Comparison of ENCODE assay signal across 8 cellular contexts in the genomic region with DNA sequence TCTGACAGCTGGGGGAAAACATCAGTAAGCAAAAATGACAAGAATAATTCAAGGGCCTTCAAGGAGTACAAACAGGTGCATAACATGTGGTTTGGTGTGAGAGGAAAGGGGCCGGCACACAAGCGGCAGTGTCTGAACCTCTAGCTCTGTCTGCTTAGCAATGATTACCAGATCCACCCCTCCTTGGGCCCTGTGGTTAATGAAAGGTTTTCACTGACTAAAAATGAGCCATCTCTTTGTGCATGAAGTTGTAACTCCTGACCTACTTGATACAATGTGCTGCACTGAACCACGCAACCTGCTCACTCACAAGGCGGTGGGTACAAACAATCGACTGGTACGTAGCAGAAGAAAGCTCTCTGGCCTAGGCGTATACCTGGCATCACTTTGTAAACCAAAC. TPM values are rescaled to one million over a fixed set of nuclear protein-coding genes. Genes with fewer than 3 reads are reported as not detected.
DNase-seq lines count a peak whose midpoint lies in the region; ATAC-seq and TF ChIP-seq lines count a peak whose summit lies in the region.

No MANE protein-coding gene starts in this region.

- H3K4me3 ChIP-seq in upper lobe of left lung (no peak overlapping the region), aorta (ENCODE audit: low read length in 2 of 2) (no peak overlapping the region), esophagus muscularis mucosa (no peak overlapping the region)

- TF ChIP-seq CTCF in upper lobe of left lung (IDR thresholded peaks at IDR 0.05) (no peak), esophagus muscularis mucosa (IDR thresholded peaks at IDR 0.05) (no peak)

- TF ChIP-seq EP300 in upper lobe of left lung (IDR thresholded peaks at IDR 0.05): no peak
- no peak for TF ChIP-seq EP300 in esophagus muscularis mucosa (IDR thresholded peaks at IDR 0.05)

- WGBS in upper lobe of left lung, 2 donors: 72% methylated on average over 5 to 7 of the region's 7 CpGs
- 94 to 97% methylated on average over 7 of the region's 7 CpGs for WGBS in aorta, 2 donors
- WGBS in esophagus muscularis mucosa: 78% methylated on average over 7 of the region's 7 CpGs

- no peaks in the 10 kb centered on the region for H3K36me3 ChIP-seq in upper lobe of left lung
- H3K36me3 ChIP-seq in aorta (ENCODE audit: control insufficient read depth in 1 of 2, insufficient read depth in 2 of 2, low read length in 1 of 2): no peaks in the 10 kb centered on the region
- H3K36me3 ChIP-seq in esophagus muscularis mucosa: no peaks in the 10 kb centered on the region

- peak; percentile 78 for ATAC-seq in GM19452 (IDR thresholded peaks at IDR 0.05; ENCODE audit: unreplicated experiment)
- ATAC-seq in HG03457 (IDR thresholded peaks at IDR 0.05; ENCODE audit: unreplicated experiment): peak; percentile 48
- ATAC-seq in upper lobe of left lung (ENCODE audit: low FRiP score in 2 of 2): no peak
- no peak for ATAC-seq in aorta (ENCODE audit: low FRiP score)

- H3K4me1 ChIP-seq in upper lobe of left lung: peaks cover 0 to 14% (median 5%) of the 10 kb centered on the region in 4 donors
- H3K4me1 ChIP-seq in aorta (ENCODE audit: control insufficient read depth in 1 of 2, insufficient read depth in 2 of 2, low read length in 2 of 2): no peaks in the 10 kb centered on the region
- peaks cover 19 to 45% (median 33%) of the 10 kb centered on the region in 4 donors for H3K4me1 ChIP-seq in esophagus muscularis mucosa

- intact Hi-C loops in aorta (cut with DNase I): no loop called here
- intact Hi-C loops in esophagus muscularis mucosa (cut with DNase I): no loop called here

- H3K9me3 ChIP-seq in upper lobe of left lung (no peaks in the 10 kb centered on the region), aorta (ENCODE audit: control insufficient read depth, low read length) (no peaks in the 10 kb centered on the region), esophagus muscularis mucosa (no peaks in the 10 kb centered on the region)

- DNase-seq in activated CD8-positive, alpha-beta memory T cell treated with anti-CD3 and anti-CD28 coated beads, Interleukin-2, amount 50 U/mL, for 4 hours: peak; percentile 42
- peak; percentile 40 to 43 for DNase-seq in stimulated activated CD4-positive, alpha-beta T cell treated with anti-CD3 and anti-CD28 coated beads, Interleukin-12 subunit alpha, Interleukin-12 subunit beta, amount 100 ng/mL, for 24 hours (ENCODE audit: low read depth in 2 of 2)
- DNase-seq in upper lobe of left lung (no peak), NCI-H1694 treated with DMSO at 0.1 percent for 48 hours (lab: John Stamatoyannopoulos, UW) (no peak), aorta (no peak), esophagus muscularis mucosa (ENCODE audit: extremely low spot score) (no peak)

- no peak overlapping the region for H3K27ac ChIP-seq in upper lobe of left lung
- no peak overlapping the region for H3K27ac ChIP-seq in aorta (ENCODE audit: low read depth in 1 of 2, low read length in 2 of 2)
- H3K27ac ChIP-seq in esophagus muscularis mucosa (replicated peaks in 1 of 4): no peak overlapping the region

- no peaks in the 10 kb centered on the region for H3K27me3 ChIP-seq in upper lobe of left lung
- no peaks in the 10 kb centered on the region for H3K27me3 ChIP-seq in aorta (ENCODE audit: control insufficient read depth in 1 of 2, insufficient read depth in 2 of 2, low read length in 1 of 2)
- no peaks in the 10 kb centered on the region for H3K27me3 ChIP-seq in esophagus muscularis mucosa

- no peak for TF ChIP-seq POLR2A in upper lobe of left lung (IDR thresholded peaks at IDR 0.05)
- TF ChIP-seq POLR2A in esophagus muscularis mucosa (IDR thresholded peaks at IDR 0.05; ENCODE audit: low read depth): no peak

RNA-seq across cellular contexts. Expression of gene FAM117A, which starts 15.1 kb away (rescaled TPM):
- 10 to 100 TPM; 15.1 to 22.0 (median 18.2) TPM for total RNA-seq in upper lobe of left lung
- 10 to 100 TPM; 16.9 to 17.2 TPM for total RNA-seq in aorta
- polyA plus RNA-seq in aorta: 10 to 100 TPM in 1 of 2 donors, 1 to 10 TPM in 1; 9.4 to 15.3 TPM
- total RNA-seq in esophagus muscularis mucosa: 10 to 100 TPM; 13.3 to 33.0 (median 24.8) TPM

RNA-seq across cellular contexts. Expression of gene KAT7, which starts 39.7 kb away (rescaled TPM):
- total RNA-seq in upper lobe of left lung (10 to 100 TPM; 30.1 to 57.4 (median 49.8) TPM), aorta (10 to 100 TPM; 60.8 to 63.9 TPM), esophagus muscularis mucosa (10 to 100 TPM; 29.5 to 48.1 (median 43.4) TPM)
- 10 to 100 TPM in 1 of 2 donors, 1 to 10 TPM in 1; 6.1 to 17.4 TPM for polyA plus RNA-seq in aorta

RNA-seq across cellular contexts. Expression of gene SLC35B1, which starts 41.0 kb away (rescaled TPM):
- total RNA-seq in upper lobe of left lung: 10 to 100 TPM; 16.2 to 57.4 (median 42.2) TPM
- total RNA-seq in aorta: 10 to 100 TPM; 31.5 to 43.7 TPM
- polyA plus RNA-seq in aorta: 10 to 100 TPM; 33.2 to 37.5 TPM
- 10 to 100 TPM; 17.0 to 25.3 (median 18.4) TPM for total RNA-seq in esophagus muscularis mucosa

Comparison
In these comparisons a context has a peak if more than half of its experiments do, and no peak if none do; other contexts are left out.
1. ATAC-seq: peak in GM19452 (single experiment) and HG03457 (single experiment); none in upper lobe of left lung (0 of 2) and aorta (single experiment).
2. DNase-seq: peak in activated CD8-positive, alpha-beta memory T cell treated with anti-CD3 and anti-CD28 coated beads, Interleukin-2, amount 50 U/mL, for 4 hours (single experiment) and stimulated activated CD4-positive, alpha-beta T cell treated with anti-CD3 and anti-CD28 coated beads, Interleukin-12 subunit alpha, Interleukin-12 subunit beta, amount 100 ng/mL, for 24 hours (2 of 2); none in upper lobe of left lung (0 of 2), NCI-H1694 treated with DMSO at 0.1 percent for 48 hours (single experiment), aorta (0 of 2) and esophagus muscularis mucosa (single experiment).